ENCODE assay signal across 8 cellular contexts in genomic region chr6:157980288-157981131, GRCh38. TPM values are rescaled to one million over a fixed set of nuclear protein-coding genes. Genes with fewer than 3 reads are reported as not detected.
DNase-seq lines count a peak whose midpoint lies in the region; ATAC-seq and TF ChIP-seq lines count a peak whose summit lies in the region.

No MANE protein-coding gene starts in this region.

- H3K4me2 ChIP-seq in PC-3 (ENCODE audit: low read length) (peak overlapping the region; percentile 89), parathyroid adenoma (ENCODE audit: low read length) (peak overlapping the region; percentile 97)

- peaks cover 3% of the 10 kb centered on the region for H3F3A ChIP-seq in PC-3 (ENCODE audit: low read length, unreplicated experiment)

- H3K27me3 ChIP-seq in PC-3 (ENCODE audit: low read length), result no peaks in the 10 kb centered on the region
- H3K27me3 ChIP-seq in parathyroid adenoma (ENCODE audit: control insufficient read depth, insufficient read depth, low read length), result no peaks in the 10 kb centered on the region

- TF ChIP-seq CTCF in PC-3 (conservative IDR thresholded peaks at IDR 0.05; ENCODE audit: low read depth, low read length), result no peak
- TF ChIP-seq CTCF in epithelial cell of esophagus (IDR thresholded peaks at IDR 0.05; ENCODE audit: insufficient read depth, low read depth, low read length, missing control alignments), result no peak
- TF ChIP-seq CTCF in parathyroid adenoma (IDR thresholded peaks at IDR 0.05), result no peak

- H3K4me3 ChIP-seq in PC-3 (ENCODE audit: low read length), result peak overlapping the region; percentile 94
- H3K4me3 ChIP-seq in epithelial cell of esophagus (ENCODE audit: low read length), result peak overlapping the region; percentile 59
- peak overlapping the region; percentile 73 for H3K4me3 ChIP-seq in parathyroid adenoma (ENCODE audit: low read depth, low read length)

- H3K36me3 ChIP-seq in PC-3 (ENCODE audit: low read depth, low read length) (no peaks in the 10 kb centered on the region), parathyroid adenoma (ENCODE audit: control insufficient read depth, insufficient read depth, low read length) (no peaks in the 10 kb centered on the region)

- 0 out of 2 replicates have a peak, but pooled peaks cover 6% of the 10 kb centered on the region for H4K20me1 ChIP-seq in PC-3 (ENCODE audit: low read length)

- peaks cover 23% of the 10 kb centered on the region for H3K4me1 ChIP-seq in PC-3 (ENCODE audit: insufficient read depth, low read length)
- peaks cover 2% of the 10 kb centered on the region for H3K4me1 ChIP-seq in parathyroid adenoma

- H3K9me2 ChIP-seq in PC-3 (replicated peaks; ENCODE audit: low read length), result no peaks in the 10 kb centered on the region

- POLR2A ChIA-PET in PC-3 (lab: Charles Lee; ENCODE audit: unreplicated experiment), result no interaction called here

- H3K27ac ChIP-seq in PC-3 (ENCODE audit: low read length) (no peak overlapping the region), parathyroid adenoma (no peak overlapping the region)

- no peaks in the 10 kb centered on the region for H3K9me3 ChIP-seq in PC-3 (ENCODE audit: low read length)
- no peaks in the 10 kb centered on the region for H3K9me3 ChIP-seq in parathyroid adenoma (ENCODE audit: control insufficient read depth, low read length)

- ATAC-seq in GM21423 (IDR thresholded peaks at IDR 0.05; ENCODE audit: unreplicated experiment) (peak; percentile 1), PC-3 (no peak)

- peak overlapping the region; percentile 92; the same call in 1 of the 2 replicates for H3K9ac ChIP-seq in PC-3 (ENCODE audit: low read length)
- H3K9ac ChIP-seq in parathyroid adenoma, result no peak overlapping the region

- H3K79me2 ChIP-seq in PC-3 (ENCODE audit: low read length), result peaks cover 38% of the 10 kb centered on the region
- H3K79me2 ChIP-seq in parathyroid adenoma, result no peaks in the 10 kb centered on the region

- peak overlapping the region; percentile 82 for H2AFZ ChIP-seq in PC-3 (ENCODE audit: low read length)
- H2AFZ ChIP-seq in parathyroid adenoma, result peak overlapping the region; percentile 97

- no TSS peak for BruUV-seq in PC-3 (replicated peaks; lab: Mats Ljungman, UMichigan)

- CTCF ChIA-PET in PC-3 (lab: Charles Lee), result interaction anchor here (0.7 kb wide), 1 partner anchor 187 kb away, joined by 4 read pairs; no protein-coding TSS in a partner anchor

- intact Hi-C loops in PC-3 (cut with micrococcal nuclease), result loop anchor here (5.0 kb wide), 1 partner anchor 62 kb away; no protein-coding TSS in a partner anchor

- DNase-seq in PC-3, result no peak
- DNase-seq in epithelial cell of esophagus (ENCODE audit: low read depth), result no peak
- DNase-seq in SW 1271 (lab: John Stamatoyannopoulos, UW), result no peak
- no peak for DNase-seq in COLO668 (lab: John Stamatoyannopoulos, UW; ENCODE audit: unreplicated experiment)
- DNase-seq in putamen (ENCODE audit: low spot score), result no peak
- DNase-seq in NCI-H1105 treated with DMSO at 0.1 percent for 48 hours (lab: John Stamatoyannopoulos, UW), result no peak

RNA-seq across cellular contexts. Expression of gene SYNJ2, which starts 1.2 kb away (rescaled TPM):
- 21.5 and 24.9 TPM in 2 replicates for total RNA-seq in PC-3 (2014; rRNA removed)
